Comparison of ENCODE assay signal across 22 cellular contexts in the genomic region with DNA sequence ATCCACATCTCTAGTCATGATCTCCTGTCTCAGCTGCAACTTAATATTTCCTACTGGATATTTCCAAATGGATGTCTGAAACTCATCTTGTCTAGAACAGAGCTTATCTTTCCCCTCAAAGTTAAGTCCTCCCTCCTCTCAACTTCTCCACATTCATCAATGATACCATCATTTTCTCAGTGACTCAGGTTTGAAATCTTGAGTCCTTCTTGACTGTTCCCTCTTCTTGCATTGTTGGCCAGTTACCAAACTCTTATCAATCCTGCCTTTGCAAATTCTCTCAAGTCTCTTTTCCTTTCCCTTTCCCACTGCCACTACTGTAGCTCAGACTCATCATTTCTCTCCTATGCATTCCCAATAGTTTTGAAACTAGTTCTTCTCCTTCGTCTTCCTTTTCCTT. TPM values are rescaled to one million over a fixed set of nuclear protein-coding genes. Genes with fewer than 3 reads are reported as not detected.
"Had no signal": no experiment of that assay in that cellular context is flagged by ENCODE, and none has a peak within 500 bp of the region (broad histone marks: within the 10 kb centered on the region; RNA-seq: fewer than 3 reads in every experiment).

No MANE protein-coding gene starts in this region.

- H3K27ac ChIP-seq: gastroesophageal sphincter, heart left ventricle, lower lobe of right lung had no signal

- H3K36me3 Mint-ChIP-seq: activated naive CD8-positive, alpha-beta T cell treated with anti-CD3 and anti-CD28 coated beads, Interleukin-2, amount 10 ng/mL, durations not matched to agents 7 days and 5 days; brain had no signal

- H3K4me3 Mint-ChIP-seq: activated CD8-positive, alpha-beta T cell treated with anti-CD3 and anti-CD28 coated beads for 36 hours; activated naive CD8-positive, alpha-beta T cell treated with anti-CD3 and anti-CD28 coated beads, Interleukin-2, amount 10 ng/mL, durations not matched to agents 7 days and 5 days; activated T-cell treated with anti-CD3 and anti-CD28 coated beads, Interleukin-2, amount 50 U/mL, for 24 hours; brain; central memory CD8-positive, alpha-beta T cell; nephron progenitor cell had no signal

- DNase-seq: activated CD4-positive, alpha-beta T cell treated with anti-CD3 and anti-CD28 coated beads for 48 hours; activated CD4-positive, CD25-positive, alpha-beta regulatory T cell; activated CD8-positive, alpha-beta T cell treated with anti-CD3 and anti-CD28 coated beads for 36 hours; activated naive CD4-positive, alpha-beta T cell treated with Interleukin-2 at 50 U/mL for 16 hours; activated naive CD8-positive, alpha-beta T cell treated with anti-CD3 and anti-CD28 coated beads, Interleukin-2, amount 10 ng/mL, durations not matched to agents 7 days and 5 days; activated T-cell treated with anti-CD3 and anti-CD28 coated beads, Interleukin-2, amount 50 U/mL, for 24 hours; cortex of kidney; heart left ventricle; left colon; lower lobe of right lung; nephron progenitor cell; nucleus accumbens; retina; stimulated activated CD8-positive, alpha-beta memory T cell treated with anti-CD3 and anti-CD28 coated beads, Interleukin-4, amount 100 ng/mL, for 48 hours; stimulated activated naive CD4-positive, alpha-beta T cell; T-helper 2 cell had no signal

- H3K4me1 Mint-ChIP-seq: activated naive CD8-positive, alpha-beta T cell treated with anti-CD3 and anti-CD28 coated beads, Interleukin-2, amount 10 ng/mL, durations not matched to agents 7 days and 5 days; brain; central memory CD8-positive, alpha-beta T cell; nephron progenitor cell had no signal

- ATAC-seq: activated CD8-positive, alpha-beta T cell treated with anti-CD3 and anti-CD28 coated beads for 36 hours; gastroesophageal sphincter; heart left ventricle; left colon had no signal

- H3K4me3 ChIP-seq: gastroesophageal sphincter, heart left ventricle, lower lobe of right lung had no signal

- H3K4me1 ChIP-seq: gastroesophageal sphincter, heart left ventricle, lower lobe of right lung had no signal

- H3K27ac Mint-ChIP-seq: activated CD8-positive, alpha-beta T cell treated with anti-CD3 and anti-CD28 coated beads for 36 hours; activated naive CD8-positive, alpha-beta T cell treated with anti-CD3 and anti-CD28 coated beads, Interleukin-2, amount 10 ng/mL, durations not matched to agents 7 days and 5 days; activated T-cell treated with anti-CD3 and anti-CD28 coated beads, Interleukin-2, amount 50 U/mL, for 24 hours; activated T-helper 2 cell treated with anti-CD3 and anti-CD28 coated beads, Interferon-gamma antibody, Interleukin-2, Interleukin-4, amounts not matched to agents 10 μg/mL and 5 μg/mL and 100 μg/mL, durations not matched to agents 14 hours and 24 hours and 36 hours; brain; nephron progenitor cell had no signal

- H3K9me3 ChIP-seq: gastroesophageal sphincter, heart left ventricle, lower lobe of right lung had no signal

- H3K9me3 Mint-ChIP-seq: activated CD8-positive, alpha-beta T cell treated with anti-CD3 and anti-CD28 coated beads for 36 hours; activated naive CD8-positive, alpha-beta T cell treated with anti-CD3 and anti-CD28 coated beads, Interleukin-2, amount 10 ng/mL, durations not matched to agents 7 days and 5 days; activated T-cell treated with anti-CD3 and anti-CD28 coated beads, Interleukin-2, amount 50 U/mL, for 24 hours; activated T-helper 2 cell treated with anti-CD3 and anti-CD28 coated beads, Interferon-gamma antibody, Interleukin-2, Interleukin-4, amounts not matched to agents 10 μg/mL and 5 μg/mL and 100 μg/mL, durations not matched to agents 14 hours and 24 hours and 36 hours; brain; central memory CD8-positive, alpha-beta T cell; nephron progenitor cell had no signal

- H3K36me3 ChIP-seq: gastroesophageal sphincter, heart left ventricle, lower lobe of right lung had no signal

RNA-seq across cellular contexts. Expression of a gene that starts 20.3 kb away (rescaled TPM):
- total RNA-seq: activated naive CD8-positive, alpha-beta T cell treated with anti-CD3 and anti-CD28 coated beads, Interleukin-2, amount 10 ng/mL, durations not matched to agents 7 days and 5 days had no signal

RNA-seq across cellular contexts. Expression of a gene that starts 42.6 kb away (rescaled TPM):
- total RNA-seq: activated CD8-positive, alpha-beta T cell treated with anti-CD3 and anti-CD28 coated beads for 36 hours; activated naive CD8-positive, alpha-beta T cell treated with anti-CD3 and anti-CD28 coated beads, Interleukin-2, amount 10 ng/mL, durations not matched to agents 7 days and 5 days; activated T-helper 2 cell treated with anti-CD3 and anti-CD28 coated beads, Interferon-gamma antibody, Interleukin-2, Interleukin-4, amounts not matched to agents 10 μg/mL and 5 μg/mL and 100 μg/mL, durations not matched to agents 14 hours and 24 hours and 36 hours; heart left ventricle; lower lobe of right lung; myocyte; posterior vena cava had no signal
